ENCODE assay signal across 17 cellular contexts in genomic region chr9:72675586-72675985, GRCh38.
A peak's percentile ranks its signal among the peaks of the same experiment; 100 is the strongest.
DNase-seq lines count a peak whose midpoint lies in the region; ATAC-seq, FAIRE-seq and TF ChIP-seq lines count a peak whose summit lies in the region.
"Had no signal": no experiment of that assay in that cellular context is flagged by ENCODE, and none has a peak within 500 bp of the region (broad histone marks: within the 10 kb centered on the region; RNA-seq: fewer than 3 reads in every experiment).

No MANE protein-coding gene starts in this region.

- no peaks in the 10 kb centered on the region for H3K9me3 Mint-ChIP-seq in glutamatergic neuron (ENCODE audit: unreplicated experiment)

- no peaks in the 10 kb centered on the region for H3K9me3 ChIP-seq in keratinocyte (ENCODE audit: control insufficient read depth, low read depth, low read length)

- H3K27me3 ChIP-seq in keratinocyte (ENCODE audit: control insufficient read depth, extremely low read depth, insufficient read depth, low read length): no peaks in the 10 kb centered on the region

- H4K20me1 ChIP-seq in keratinocyte (ENCODE audit: control insufficient read depth, extremely low read depth, insufficient read depth, low read length): no peaks in the 10 kb centered on the region

- no peak overlapping the region for H3K9ac ChIP-seq in keratinocyte (ENCODE audit: control insufficient read depth, extremely low read depth, insufficient read depth, low read length)

- no peaks in the 10 kb centered on the region for H3K9me1 ChIP-seq in keratinocyte (ENCODE audit: control insufficient read depth, extremely low read depth, insufficient read depth, low read length)

- no peak overlapping the region for H2AFZ ChIP-seq in keratinocyte (ENCODE audit: control insufficient read depth, low read length)

- H3K4me3 ChIP-seq in AG10803 (ENCODE audit: low read length) (no peak overlapping the region), astrocyte of the spinal cord (ENCODE audit: low read depth, low read length) (no peak overlapping the region), keratinocyte (ENCODE audit: control insufficient read depth in 2 of 3, extremely low read depth in 1 of 3, insufficient read depth in 2 of 3, low read depth in 1 of 3, low read length in 3 of 3) (no peak overlapping the region)

- TF ChIP-seq CTCF in AG10803 (conservative IDR thresholded peaks at IDR 0.05; ENCODE audit: low read length) (no peak), astrocyte of the spinal cord (IDR thresholded peaks at IDR 0.05; ENCODE audit: low read depth, low read length) (no peak), keratinocyte (optimal IDR thresholded peaks at IDR 0.05 in 1 of 3, IDR thresholded peaks at IDR 0.05 in 1 of 3, conservative IDR thresholded peaks at IDR 0.05 in 1 of 3; ENCODE audit: extremely low read depth in 1 of 3, insufficient read depth in 2 of 3, low read length in 3 of 3) (no peak), glutamatergic neuron (IDR thresholded peaks at IDR 0.05; ENCODE audit: partially characterized antibody, unreplicated experiment) (no peak), GM10266 (IDR thresholded peaks at IDR 0.05; ENCODE audit: control insufficient read depth, insufficient read depth, low read depth, missing control alignments) (no peak)

- no peaks in the 10 kb centered on the region for H3K36me3 ChIP-seq in keratinocyte (ENCODE audit: control insufficient read depth in 2 of 2, extremely low read depth in 1 of 2, insufficient read depth in 2 of 2, low read length in 2 of 2)

- no peaks in the 10 kb centered on the region for H3K27me3 Mint-ChIP-seq in glutamatergic neuron (ENCODE audit: unreplicated experiment)

- intact Hi-C loops in head of caudate nucleus (cut with DNase I): no loop called here

- H3K27ac ChIP-seq in keratinocyte (ENCODE audit: control insufficient read depth, insufficient read depth, low read length): peak overlapping the region; percentile 50

- H3K4me1 ChIP-seq in keratinocyte (ENCODE audit: control insufficient read depth, extremely low read depth, insufficient read depth, low read length): peaks cover 22% of the 10 kb centered on the region

- DNase-seq in AG10803 (ENCODE audit: low read depth) (peak; percentile 76), NCI-H1105 (lab: John Stamatoyannopoulos, UW) (peak; percentile 46), astrocyte of the spinal cord (ENCODE audit: low read depth, low spot score) (peak; percentile 51), keratinocyte (ENCODE audit: low read depth, low spot score) (peak; percentile 5), glutamatergic neuron (no peak), GM10266 (ENCODE audit: extremely low spot score) (no peak), head of caudate nucleus (no peak)
- DNase-seq: activated CD4-positive, alpha-beta T cell treated with anti-CD3 and anti-CD28 coated beads, Interleukin-2, amount 50 U/mL, for 4 hours; AML-193; caudate nucleus; NCI-H1092; NCI-H510A treated with DMSO at 0.1 percent for 48 hours; occipital lobe; T-helper 9 cell had no signal

- H3K4me1 Mint-ChIP-seq in glutamatergic neuron (ENCODE audit: low read depth, unreplicated experiment): peaks cover 12% of the 10 kb centered on the region

- no peak overlapping the region for H3K27ac Mint-ChIP-seq in glutamatergic neuron (ENCODE audit: unreplicated experiment)

- peak overlapping the region; percentile 6 for H3K4me2 ChIP-seq in keratinocyte (ENCODE audit: control insufficient read depth, extremely low read depth, insufficient read depth, low read depth, low read length)

- in situ Hi-C loops in astrocyte of the spinal cord (cut with HindIII; ENCODE audit: low sequenced_read_pairs): no loop called here

- FAIRE-seq in keratinocyte (lab: Jason Lieb, UNC): peak; percentile 96
- FAIRE-seq: GM12892, HepG2 had no signal

- dilution Hi-C loops in keratinocyte (cut with MboI; ENCODE audit: extremely low pct_ligation_motif_present, low sequenced_read_pairs): no loop called here

- H3K4me3 Mint-ChIP-seq in glutamatergic neuron (ENCODE audit: unreplicated experiment): no peak overlapping the region

- no peaks in the 10 kb centered on the region for H3K36me3 Mint-ChIP-seq in glutamatergic neuron (ENCODE audit: unreplicated experiment)

- H3K79me2 ChIP-seq in keratinocyte (ENCODE audit: control insufficient read depth, insufficient read depth, low read length): no peaks in the 10 kb centered on the region

- ATAC-seq in HG02870 (IDR thresholded peaks at IDR 0.05; ENCODE audit: unreplicated experiment): no peak
- ATAC-seq: HepG2 had no signal

Comparison
In these comparisons a context has a peak if more than half of its experiments do, and no peak if none do; other contexts are left out.
1. DNase-seq: peak in AG10803 (single experiment), NCI-H1105 (single experiment), astrocyte of the spinal cord (single experiment) and keratinocyte (single experiment); none in glutamatergic neuron (single experiment), GM10266 (single experiment) and head of caudate nucleus (0 of 42).